Comparison of ENCODE assay signal across 7 cellular contexts in genomic region chr17:48261297-48261880, GRCh38.
A peak's percentile ranks its signal among the peaks of the same experiment; 100 is the strongest.
DNase-seq lines count a peak whose midpoint lies in the region; ATAC-seq and TF ChIP-seq lines count a peak whose summit lies in the region.

No MANE protein-coding gene starts in this region.

- H2BK15ac ChIP-seq in IMR-90 (ENCODE audit: low read depth, low read length), result no peak overlapping the region

- no peak overlapping the region for H3K4me2 ChIP-seq in IMR-90 (ENCODE audit: low read depth, low read length)

- H4K91ac ChIP-seq in IMR-90 (ENCODE audit: insufficient read depth, low read depth, low read length), result no peak overlapping the region

- TF ChIP-seq CTCF in IMR-90 (conservative IDR thresholded peaks at IDR 0.05; ENCODE audit: low read depth, low read length), result peak; percentile 29
- peak; percentile 13 for TF ChIP-seq CTCF in liver (IDR thresholded peaks at IDR 0.05; ENCODE audit: low read depth, low read length, missing input control)

- H3K4me3 ChIP-seq in IMR-90 (ENCODE audit: insufficient read depth, low read depth, low read length), result no peak overlapping the region
- no peak overlapping the region for H3K4me3 ChIP-seq in liver (ENCODE audit: low read depth in 1 of 3, low read length in 3 of 3)

- no peak overlapping the region for H3K56ac ChIP-seq in IMR-90 (ENCODE audit: extremely low read depth, insufficient read depth, low read length)

- H4K5ac ChIP-seq in IMR-90 (ENCODE audit: low read depth, low read length), result no peak overlapping the region

- H3K14ac ChIP-seq in IMR-90 (replicated peaks; ENCODE audit: low read depth, low read length), result no peak overlapping the region

- 0 out of 2 replicates have a peak, but pooled peaks have one; percentile 6 for TF ChIP-seq RAD21 in IMR-90 (IDR thresholded peaks at IDR 0.05; ENCODE audit: low read length)
- no peak for TF ChIP-seq RAD21 in liver (IDR thresholded peaks at IDR 0.05)

- no CpG with 5 or more reads among the region's 5 CpGs for WGBS in IMR-90 (ENCODE audit: extremely low coverage in 2 of 2, insufficient read length in 1 of 2), 2 experiments
- whole genome bisulfite sequencing in liver, result 54% methylated on average over 5 of the region's 5 CpGs

- BruUV-seq in IMR-90 (replicated peaks; lab: Mats Ljungman, UMichigan), result no TSS peak

- no peak overlapping the region for H2AK5ac ChIP-seq in IMR-90 (ENCODE audit: low read depth, low read length)

- H3K9ac ChIP-seq in IMR-90 (ENCODE audit: low read depth, low read length) (no peak overlapping the region), liver (ENCODE audit: low read depth in 1 of 2, low read length in 2 of 2) (no peak overlapping the region)

- no peak overlapping the region for H2AFZ ChIP-seq in IMR-90 (replicated peaks; ENCODE audit: low read length, poor library complexity)

- no peak overlapping the region for H3K27ac ChIP-seq in IMR-90 (ENCODE audit: insufficient read depth, low read length)
- no peak overlapping the region for H3K27ac ChIP-seq in liver (ENCODE audit: low read depth in 1 of 2, low read length in 2 of 2)

- no peak overlapping the region for H3K23ac ChIP-seq in IMR-90 (ENCODE audit: low read depth, low read length)

- peak; percentile 82 for DNase-seq in ELR (ENCODE audit: low read depth)
- DNase-seq in IMR-90, result peak; percentile 11
- DNase-seq in SKM-1 treated with dmso at 0.1 percent for 144 hours (lab: John Stamatoyannopoulos, UW; ENCODE audit: unreplicated experiment), result peak; percentile 21
- no peak for DNase-seq in dedifferentiated amniotic fluid mesenchymal stem cell (ENCODE audit: extremely low spot score)
- no peak for DNase-seq in activated effector memory CD4-positive, alpha-beta T cell treated with anti-CD3 and anti-CD28 coated beads, Interleukin-2, amount 50 U/mL, for 16 hours

- H3K36me3 ChIP-seq in IMR-90 (ENCODE audit: control insufficient read depth, insufficient read depth, low read length), result no peaks in the 10 kb centered on the region
- no peaks in the 10 kb centered on the region for H3K36me3 ChIP-seq in liver (ENCODE audit: control insufficient read depth in 4 of 4, insufficient read depth in 3 of 4, low read depth in 1 of 4, low read length in 3 of 4)

- no peaks in the 10 kb centered on the region for H3K9me1 ChIP-seq in IMR-90 (ENCODE audit: insufficient read depth, low read length)

- no peak overlapping the region for H2BK5ac ChIP-seq in IMR-90 (ENCODE audit: low read depth, low read length, poor library complexity, severe bottlenecking)

- no peaks in the 10 kb centered on the region for H4K20me1 ChIP-seq in IMR-90 (ENCODE audit: insufficient read depth, low read length)

- CTCF ChIA-PET in IMR-90 (lab: Yijun Ruan, JAX), result interaction anchor here (1.0 kb wide), 1 partner anchor 34 kb away, joined by 4 read pairs; no protein-coding TSS in a partner anchor

- H3K18ac ChIP-seq in IMR-90 (ENCODE audit: low read depth, low read length), result no peak overlapping the region

- H3K79me1 ChIP-seq in IMR-90 (ENCODE audit: low read depth in 1 of 2, low read length in 2 of 2), result no peaks in the 10 kb centered on the region

- no peak overlapping the region for H3K4ac ChIP-seq in IMR-90 (ENCODE audit: low read depth, low read length)

- H2BK120ac ChIP-seq in IMR-90 (ENCODE audit: low read depth, low read length), result no peak overlapping the region

- dilution Hi-C loops in IMR-90 (cut with HindIII; ENCODE audit: low sequenced_read_pairs, unreplicated experiment), result no loop called here

- H2BK20ac ChIP-seq in IMR-90 (ENCODE audit: low read depth, low read length), result no peak overlapping the region

- intact Hi-C loops in IMR-90 (cut with micrococcal nuclease), result no loop called here

- H3K4me1 ChIP-seq in IMR-90 (ENCODE audit: control insufficient read depth, insufficient read depth, low read length) (no peaks in the 10 kb centered on the region), liver (ENCODE audit: control insufficient read depth in 4 of 4, insufficient read depth in 4 of 4, low read length in 3 of 4) (no peaks in the 10 kb centered on the region)

- in situ Hi-C loops in IMR-90 (cut with MboI; ENCODE audit: low sequenced_read_pairs), result no loop called here

- H3K27me3 ChIP-seq in IMR-90 (ENCODE audit: control insufficient read depth, insufficient read depth, low read length) (peaks cover 22% of the 10 kb centered on the region), liver (ENCODE audit: control insufficient read depth in 4 of 4, insufficient read depth in 4 of 4, low read length in 3 of 4) (peaks cover 0 to 4% (median 1%) of the 10 kb centered on the region in 4 donors)

- H4K8ac ChIP-seq in IMR-90 (ENCODE audit: low read depth in 2 of 2, low read length in 2 of 2), result no peak overlapping the region

- TF ChIP-seq POLR2A in IMR-90 (IDR thresholded peaks at IDR 0.05; ENCODE audit: low read depth, low read length), result no peak

- H3K9me3 ChIP-seq in IMR-90 (ENCODE audit: control insufficient read depth, insufficient read depth, low read length) (no peaks in the 10 kb centered on the region), liver (ENCODE audit: control insufficient read depth in 4 of 4, low read length in 3 of 4) (no peaks in the 10 kb centered on the region)

- ATAC-seq in IMR-90 (ENCODE audit: low read depth) (no peak; the same call in 1 of the 2 replicates), GM21723 (IDR thresholded peaks at IDR 0.05; ENCODE audit: unreplicated experiment) (no peak)

- POLR2A ChIA-PET in IMR-90 (lab: Charles Lee; ENCODE audit: unreplicated experiment), result no interaction called here

- H2AK9ac ChIP-seq in IMR-90 (replicated peaks; ENCODE audit: low read depth, low read length, poor library complexity), result no peak overlapping the region

TF ChIP-seq in IMR-90, 13 proteins besides CTCF, POLR2A, EP300 and RAD21:
- TF ChIP-seq CEBPB (IDR thresholded peaks at IDR 0.05; ENCODE audit: low read depth, low read length) (no peak), MAZ (IDR thresholded peaks at IDR 0.05; ENCODE audit: borderline replicate concordance, low read depth, low read length) (no peak), USF2 (IDR thresholded peaks at IDR 0.05; ENCODE audit: low read depth, low read length) (no peak), SMC3 (IDR thresholded peaks at IDR 0.05; ENCODE audit: low read depth, low read length) (peak; percentile 10; the same call in 1 of the 2 replicates), RFX5 (IDR thresholded peaks at IDR 0.05; ENCODE audit: low read depth, low read length) (no peak), FOS (IDR thresholded peaks at IDR 0.05; ENCODE audit: low read depth, low read length) (no peak)

TF ChIP-seq in liver, 16 proteins besides CTCF, POLR2A, EP300 and RAD21 (continues in another document):
- TF ChIP-seq YY1 (IDR thresholded peaks at IDR 0.05), result no peak
- no peak for TF ChIP-seq HNF4A (conservative IDR thresholded peaks at IDR 0.05)
- TF ChIP-seq FOXA2 (IDR thresholded peaks at IDR 0.05), result no peak
- no peak for TF ChIP-seq SP1 (IDR thresholded peaks at IDR 0.05)
- TF ChIP-seq FOXA1 (IDR thresholded peaks at IDR 0.05), result no peak
- TF ChIP-seq, protein P1, sequence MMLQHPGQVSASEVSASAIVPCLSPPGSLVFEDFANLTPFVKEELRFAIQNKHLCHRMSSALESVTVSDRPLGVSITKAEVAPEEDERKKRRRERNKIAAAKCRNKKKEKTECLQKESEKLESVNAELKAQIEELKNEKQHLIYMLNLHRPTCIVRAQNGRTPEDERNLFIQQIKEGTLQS (IDR thresholded peaks at IDR 0.05), result no peak
- TF ChIP-seq JUND (IDR thresholded peaks at IDR 0.05), result no peak
- no peak for TF ChIP-seq ZBTB33 (IDR thresholded peaks at IDR 0.05)
- no peak for TF ChIP-seq TAF1 (conservative IDR thresholded peaks at IDR 0.05)
- no peak for TF ChIP-seq NR2F2 (IDR thresholded peaks at IDR 0.05)
- TF ChIP-seq GABPA (IDR thresholded peaks at IDR 0.05 in 1 of 2, conservative IDR thresholded peaks at IDR 0.05 in 1 of 2), result no peak
- no peak for TF ChIP-seq RXRA (IDR thresholded peaks at IDR 0.05)
- TF ChIP-seq EGR1 (IDR thresholded peaks at IDR 0.05; ENCODE audit: low read depth in 2 of 2), result no peak
- TF ChIP-seq, protein P2, sequence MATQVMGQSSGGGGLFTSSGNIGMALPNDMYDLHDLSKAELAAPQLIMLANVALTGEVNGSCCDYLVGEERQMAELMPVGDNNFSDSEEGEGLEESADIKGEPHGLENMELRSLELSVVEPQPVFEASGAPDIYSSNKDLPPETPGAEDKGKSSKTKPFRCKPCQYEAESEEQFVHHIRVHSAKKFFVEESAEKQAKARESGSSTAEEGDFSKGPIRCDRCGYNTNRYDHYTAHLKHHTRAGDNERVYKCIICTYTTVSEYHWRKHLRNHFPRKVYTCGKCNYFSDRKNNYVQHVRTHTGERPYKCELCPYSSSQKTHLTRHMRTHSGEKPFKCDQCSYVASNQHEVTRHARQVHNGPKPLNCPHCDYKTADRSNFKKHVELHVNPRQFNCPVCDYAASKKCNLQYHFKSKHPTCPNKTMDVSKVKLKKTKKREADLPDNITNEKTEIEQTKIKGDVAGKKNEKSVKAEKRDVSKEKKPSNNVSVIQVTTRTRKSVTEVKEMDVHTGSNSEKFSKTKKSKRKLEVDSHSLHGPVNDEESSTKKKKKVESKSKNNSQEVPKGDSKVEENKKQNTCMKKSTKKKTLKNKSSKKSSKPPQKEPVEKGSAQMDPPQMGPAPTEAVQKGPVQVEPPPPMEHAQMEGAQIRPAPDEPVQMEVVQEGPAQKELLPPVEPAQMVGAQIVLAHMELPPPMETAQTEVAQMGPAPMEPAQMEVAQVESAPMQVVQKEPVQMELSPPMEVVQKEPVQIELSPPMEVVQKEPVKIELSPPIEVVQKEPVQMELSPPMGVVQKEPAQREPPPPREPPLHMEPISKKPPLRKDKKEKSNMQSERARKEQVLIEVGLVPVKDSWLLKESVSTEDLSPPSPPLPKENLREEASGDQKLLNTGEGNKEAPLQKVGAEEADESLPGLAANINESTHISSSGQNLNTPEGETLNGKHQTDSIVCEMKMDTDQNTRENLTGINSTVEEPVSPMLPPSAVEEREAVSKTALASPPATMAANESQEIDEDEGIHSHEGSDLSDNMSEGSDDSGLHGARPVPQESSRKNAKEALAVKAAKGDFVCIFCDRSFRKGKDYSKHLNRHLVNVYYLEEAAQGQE (IDR thresholded peaks at IDR 0.05), result no peak

Comparison
In these comparisons a context has a peak if more than half of its experiments do, and no peak if none do; other contexts are left out.
1. DNase-seq: peak in ELR (single experiment), IMR-90 (single experiment) and SKM-1 treated with dmso at 0.1 percent for 144 hours (single experiment); none in dedifferentiated amniotic fluid mesenchymal stem cell (single experiment) and activated effector memory CD4-positive, alpha-beta T cell treated with anti-CD3 and anti-CD28 coated beads, Interleukin-2, amount 50 U/mL, for 16 hours (single experiment).